21 cellular contexts compared by ENCODE assay signal in the genomic region with DNA sequence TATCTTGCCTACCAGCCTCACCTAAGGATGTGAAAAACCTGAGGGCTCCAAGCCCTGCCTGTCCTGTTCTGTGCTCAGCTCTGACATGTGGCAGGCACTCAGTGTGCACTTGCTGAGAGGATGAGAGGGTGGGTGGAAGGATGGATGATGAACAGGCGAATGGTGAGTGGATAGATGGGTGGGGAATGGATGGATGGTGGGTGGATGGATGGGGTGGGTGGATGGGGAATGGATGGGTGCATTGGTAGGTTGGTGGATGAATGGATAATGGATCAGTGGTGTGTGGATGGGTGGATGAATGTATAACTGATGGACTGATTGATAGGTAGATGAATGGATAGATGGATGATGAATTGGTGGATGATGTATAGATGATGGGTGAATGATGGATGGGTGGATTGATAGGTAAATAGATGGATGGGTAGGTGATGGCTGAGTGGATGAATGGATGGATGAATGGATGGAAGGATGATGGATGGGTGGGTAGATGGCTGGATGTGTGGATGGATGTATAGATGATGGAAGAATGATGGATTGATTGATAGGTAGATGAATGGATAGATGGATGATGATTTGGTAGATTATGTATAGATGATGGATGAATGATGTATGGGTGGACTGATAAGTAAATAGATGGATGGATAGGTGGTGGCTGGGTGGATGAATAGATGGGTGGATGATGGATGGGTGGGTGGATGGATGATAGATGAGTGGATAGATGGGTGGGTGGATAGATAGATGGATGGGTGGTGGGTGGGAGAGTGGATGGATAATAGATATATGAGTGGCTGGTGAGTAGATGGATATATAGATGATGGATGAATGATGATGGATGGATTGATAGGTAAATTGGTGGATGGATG.
DNase-seq lines count a peak whose midpoint lies in the region; ATAC-seq, FAIRE-seq and TF ChIP-seq lines count a peak whose summit lies in the region.
"Had no signal": no experiment of that assay in that cellular context is flagged by ENCODE, and none has a peak within 500 bp of the region (broad histone marks: within the 10 kb centered on the region; RNA-seq: fewer than 3 reads in every experiment).

No MANE protein-coding gene starts in this region.

- FAIRE-seq in H1 (lab: Jason Lieb, UNC): no peak
- FAIRE-seq: A549, G401.6, GM12878, GM19239 had no signal

- H3K14ac ChIP-seq in H1 (ENCODE audit: insufficient read length) (no peak overlapping the region), neuronal stem cell (ENCODE audit: low read length) (no peak overlapping the region)

- peak overlapping the region; percentile 82 for H3K56ac ChIP-seq in H1 (replicated peaks; ENCODE audit: insufficient read length, low read depth, low read length)

- H2BK5ac ChIP-seq in H1 (ENCODE audit: low read depth, low read length): no peak overlapping the region
- no peak overlapping the region for H2BK5ac ChIP-seq in neuronal stem cell (ENCODE audit: low read length)

- no peak for TF ChIP-seq POLR2A in H1 (IDR thresholded peaks at IDR 0.05; ENCODE audit: control extremely low read depth in 1 of 2, low read depth in 2 of 2, low read length in 2 of 2)

- no peaks in the 10 kb centered on the region for H3K4me1 ChIP-seq in HEK293 (ENCODE audit: control insufficient read depth, insufficient read depth, low read length)
- no peaks in the 10 kb centered on the region for H3K4me1 ChIP-seq in H1 (replicated peaks in 1 of 4; ENCODE audit: control insufficient read depth in 3 of 4, insufficient read depth in 4 of 4, low read length in 3 of 4)
- no peaks in the 10 kb centered on the region for H3K4me1 ChIP-seq in neuronal stem cell (ENCODE audit: control insufficient read depth in 2 of 2, insufficient read depth in 1 of 2, low read depth in 1 of 2, low read length in 2 of 2)
- H3K4me1 ChIP-seq: A549; BLaER1 treated with 17β-estradiol and CSF1 and Interleukin-3, amounts not matched to agents 10 nM and 100 nM had no signal

- TF ChIP-seq RAD21 in H1 (IDR thresholded peaks at IDR 0.05 in 1 of 2, conservative IDR thresholded peaks at IDR 0.05 in 1 of 2; ENCODE audit: low read depth in 2 of 2, low read length in 2 of 2): no peak

- H3K9ac ChIP-seq in H1 (replicated peaks in 1 of 4; ENCODE audit: extremely low read depth in 1 of 4, low read depth in 3 of 4, low read length in 3 of 4): no peak overlapping the region
- no peak overlapping the region for H3K9ac ChIP-seq in neuronal stem cell (ENCODE audit: low read depth, low read length, poor library complexity)
- H3K9ac ChIP-seq: BLaER1 treated with 17β-estradiol and CSF1 and Interleukin-3, amounts not matched to agents 10 nM and 100 nM; GM23248 had no signal

- no peak for TF ChIP-seq EP300 in H1 (IDR thresholded peaks at IDR 0.05; ENCODE audit: borderline replicate concordance in 1 of 2, low read depth in 2 of 2, low read length in 2 of 2)

- no peak overlapping the region for H2BK12ac ChIP-seq in H1 (ENCODE audit: low read depth, low read length)
- no peak overlapping the region for H2BK12ac ChIP-seq in neuronal stem cell (ENCODE audit: low read length)

- H2BK120ac ChIP-seq in H1 (replicated peaks; ENCODE audit: low read depth, low read length) (no peak overlapping the region), neuronal stem cell (ENCODE audit: low read depth, low read length) (no peak overlapping the region)

- no peaks in the 10 kb centered on the region for H3K79me2 ChIP-seq in H1 (ENCODE audit: control insufficient read depth in 1 of 2, insufficient read depth in 2 of 2, low read length in 2 of 2)

- H3K9me3 ChIP-seq in HEK293 (ENCODE audit: control insufficient read depth, insufficient read depth, low read depth, low read length) (no peaks in the 10 kb centered on the region), H1 (ENCODE audit: insufficient read depth in 2 of 2, low read depth in 1 of 2, low read length in 1 of 2) (peaks cover 0 to 7% of the 10 kb centered on the region in 2 experiments; a peak in 3 of 4 replicates), neuronal stem cell (replicated peaks in 1 of 2; ENCODE audit: control insufficient read depth in 2 of 2, insufficient read depth in 1 of 2, low read depth in 1 of 2, low read length in 2 of 2) (peaks cover 0 to 2% of the 10 kb centered on the region in 2 donors)
- H3K9me3 ChIP-seq: A549 had no signal

- WGBS in H1 (ENCODE audit: extremely low coverage in 1 of 2, insufficient coverage in 1 of 2, insufficient read length in 1 of 2, insufficient replicate concordance in 2 of 2, low coverage in 1 of 2, low lambda C conversion rate in 2 of 2, missing lambda C conversion rate in 1 of 2), 2 experiments: 100% methylated on average over 1 of the region's 1 CpG
- no CpG with 5 or more reads among the region's 1 CpG for WGBS in neuronal stem cell (ENCODE audit: extremely low coverage in 2 of 2, insufficient read length in 2 of 2, insufficient replicate concordance in 1 of 2), 2 donors

- POLR2A ChIA-PET in HEK293 (lab: Yijun Ruan, JAX) (interaction anchor here (0.5 kb wide), 1 partner anchor 75 kb away, joined by 3 read pairs; no protein-coding TSS in a partner anchor), H1 (lab: Charles Lee; ENCODE audit: partially characterized antibody) (no interaction called here)

- no peaks in the 10 kb centered on the region for H3K79me1 ChIP-seq in H1 (ENCODE audit: low read depth, low read length)
- H3K79me1 ChIP-seq in neuronal stem cell (ENCODE audit: low read depth, low read length): no peaks in the 10 kb centered on the region

- H3K27me3 ChIP-seq in H1 (replicated peaks in 1 of 4; ENCODE audit: control insufficient read depth in 3 of 4, extremely low read depth in 1 of 4, insufficient read depth in 3 of 4, low read length in 3 of 4): no peaks in the 10 kb centered on the region; a peak in 1 of 7 replicates
- H3K27me3 ChIP-seq in neuronal stem cell (ENCODE audit: control insufficient read depth in 3 of 3, insufficient read depth in 3 of 3, low read depth in 1 of 3, low read length in 3 of 3): no peaks in the 10 kb centered on the region

- DNase-seq in H1 (ENCODE audit: low read depth in 1 of 2, low spot score in 2 of 2) (no peak), neuronal stem cell (ENCODE audit: low spot score) (no peak), sciatic nerve (ENCODE audit: low spot score) (peak; percentile 2), DMS153 (lab: John Stamatoyannopoulos, UW) (no peak), activated gamma-delta T cell treated with Interleukin-2 at 50 U/mL for 16 hours (no peak)
- no peak for DNase-seq in stimulated activated CD4-positive, alpha-beta T cell treated with anti-CD3 and anti-CD28 coated beads, Interleukin-2, amount 100 ng/mL, for 48 hours
- DNase-seq: ACHN; AML-193; BE2C; CD4-positive, alpha-beta T cell; CD8-positive, alpha-beta memory T cell; DND-41; GM23248; H9 had no signal

- no peak overlapping the region for H4K5ac ChIP-seq in H1 (ENCODE audit: insufficient read length, low read depth, low read length)

- no peak overlapping the region for H3K4ac ChIP-seq in H1 (replicated peaks; ENCODE audit: insufficient read length, low read depth, low read length)
- no peak overlapping the region for H3K4ac ChIP-seq in neuronal stem cell (ENCODE audit: low read length)

- H3K4me2 ChIP-seq in H1 (ENCODE audit: insufficient read depth in 1 of 2, low read depth in 2 of 2, low read length in 2 of 2) (no peak overlapping the region), neuronal stem cell (ENCODE audit: insufficient read depth, low read length, poor library complexity, severe bottlenecking) (no peak overlapping the region)
- H3K4me2 ChIP-seq: A549; BLaER1 treated with 17β-estradiol and CSF1 and Interleukin-3, amounts not matched to agents 10 nM and 100 nM had no signal

- no peak overlapping the region for H2BK20ac ChIP-seq in H1 (ENCODE audit: low read length)

- no peak overlapping the region for H3K23ac ChIP-seq in H1 (ENCODE audit: insufficient read length)
- no peak overlapping the region for H3K23ac ChIP-seq in neuronal stem cell (ENCODE audit: low read depth, low read length, poor library complexity)

- TF ChIP-seq CTCF in HEK293 (tag by site-specific recombination; IDR thresholded peaks at IDR 0.05) (no peak), H1 (IDR thresholded peaks at IDR 0.05; ENCODE audit: control extremely low read depth in 1 of 3, insufficient read depth in 1 of 3, low read depth in 1 of 3, low read length in 3 of 3) (no peak)

- no peak overlapping the region for H4K91ac ChIP-seq in H1 (replicated peaks; ENCODE audit: insufficient read length, low read length)
- H4K91ac ChIP-seq in neuronal stem cell (ENCODE audit: low read depth, low read length, poor library complexity): no peak overlapping the region

- peaks cover 0 to 1% of the 10 kb centered on the region in 2 experiments for H4K20me1 ChIP-seq in H1 (replicated peaks in 1 of 2; ENCODE audit: control insufficient read depth in 1 of 2, insufficient read depth in 2 of 2, low read length in 2 of 2)
- H4K20me1 ChIP-seq: BLaER1 treated with 17β-estradiol and CSF1 and Interleukin-3, amounts not matched to agents 10 nM and 100 nM had no signal

- H3K4me3 ChIP-seq in HEK293 (ENCODE audit: low read depth, low read length) (no peak overlapping the region), H1 (ENCODE audit: extremely low read depth in 1 of 4, insufficient read depth in 2 of 4, low read depth in 3 of 4, low read length in 4 of 4) (no peak overlapping the region), neuronal stem cell (ENCODE audit: low read length in 2 of 2) (no peak overlapping the region)
- H3K4me3 ChIP-seq: A549; BLaER1 treated with 17β-estradiol and CSF1 and Interleukin-3, amounts not matched to agents 10 nM and 100 nM; GM12878; GM23248 had no signal

- no peak overlapping the region for H3K27ac ChIP-seq in HEK293 (ENCODE audit: extremely low read depth, low read depth, low read length)
- no peak overlapping the region for H3K27ac ChIP-seq in H1 (ENCODE audit: low read depth, low read length)
- H3K27ac ChIP-seq in neuronal stem cell (replicated peaks; ENCODE audit: low read length): no peak overlapping the region
- H3K27ac ChIP-seq: A549; BLaER1 treated with 17β-estradiol and CSF1 and Interleukin-3, amounts not matched to agents 10 nM and 100 nM; GM23248 had no signal

- no peak overlapping the region for H4K8ac ChIP-seq in H1 (ENCODE audit: extremely low read depth, insufficient read depth, low read length)
- no peak overlapping the region for H4K8ac ChIP-seq in neuronal stem cell (ENCODE audit: low read depth, low read length)

- H2BK15ac ChIP-seq in H1 (ENCODE audit: low read length): no peak overlapping the region
- no peak overlapping the region for H2BK15ac ChIP-seq in neuronal stem cell (ENCODE audit: low read length)

- CTCF ChIA-PET in HEK293 (lab: Yijun Ruan, JAX) (no interaction called here), H1 (lab: Charles Lee; ENCODE audit: partially characterized antibody) (interaction anchor here (0.9 kb wide), 1 partner anchor 26 kb away, joined by 3 read pairs; no protein-coding TSS in a partner anchor)

- H3K36me3 ChIP-seq in HEK293 (ENCODE audit: control insufficient read depth in 2 of 2, insufficient read depth in 1 of 2, low read length in 2 of 2): no peaks in the 10 kb centered on the region
- H3K36me3 ChIP-seq in H1 (ENCODE audit: control insufficient read depth in 2 of 4, insufficient read depth in 4 of 4, low read length in 3 of 4): no peaks in the 10 kb centered on the region
- H3K36me3 ChIP-seq in neuronal stem cell (replicated peaks in 1 of 2; ENCODE audit: control insufficient read depth in 2 of 2, insufficient read depth in 2 of 2, low read length in 2 of 2): no peaks in the 10 kb centered on the region
- H3K36me3 ChIP-seq: BE2C; BLaER1 treated with 17β-estradiol and CSF1 and Interleukin-3, amounts not matched to agents 10 nM and 100 nM had no signal

- no peak overlapping the region for H2AFZ ChIP-seq in H1 (ENCODE audit: low read length)
- no peak overlapping the region for H2AFZ ChIP-seq in neuronal stem cell (ENCODE audit: low read length)
- H2AFZ ChIP-seq: GM23248 had no signal

- peaks cover 13% of the 10 kb centered on the region; the same call in 1 of the 2 replicates for H3K23me2 ChIP-seq in H1 (ENCODE audit: low read depth, low read length)

- H2AK5ac ChIP-seq in H1 (ENCODE audit: low read depth, low read length) (no peak overlapping the region), neuronal stem cell (ENCODE audit: low read depth, low read length) (peak overlapping the region; percentile 44)

- no peak overlapping the region for H3K18ac ChIP-seq in H1 (ENCODE audit: extremely low read depth, low read length)
- H3K18ac ChIP-seq in neuronal stem cell (ENCODE audit: low read length): no peak overlapping the region

- intact Hi-C loops in sciatic nerve (cut with DNase I): no loop called here

- no peak for ATAC-seq in sciatic nerve
- ATAC-seq: A549, GM12878, HCT116 had no signal
